Comparison of ENCODE assay signal across 9 cellular contexts in genomic region chr19:51327066-51327985, GRCh38. TPM values are rescaled to one million over a fixed set of nuclear protein-coding genes. Genes with fewer than 3 reads are reported as not detected.
DNase-seq lines count a peak whose midpoint lies in the region; ATAC-seq lines count a peak whose summit lies in the region.
"Had no signal": no experiment of that assay in that cellular context is flagged by ENCODE, and none has a peak within 500 bp of the region (broad histone marks: within the 10 kb centered on the region; RNA-seq: fewer than 3 reads in every experiment).

No MANE protein-coding gene starts in this region.

- peak in 4 of 5 donors; percentile 21 to 54 (median 30) for DNase-seq in CD8-positive, alpha-beta memory T cell
- DNase-seq in NCI-H526 treated with DMSO at 0.1 percent for 48 hours (lab: John Stamatoyannopoulos, UW): peak; percentile 27
- DNase-seq in activated gamma-delta T cell treated with Interleukin-2 at 50 U/mL for 16 hours: peak; percentile 42
- DNase-seq in stimulated activated CD4-positive, alpha-beta T cell treated with anti-CD3 and anti-CD28 coated beads, Interleukin-4, amount 100 ng/mL, for 48 hours (ENCODE audit: low read depth in 2 of 2): peak; percentile 52 to 70
- DNase-seq in DMS153 treated with DMSO at 0.1 percent for 48 hours (lab: John Stamatoyannopoulos, UW; ENCODE audit: unreplicated experiment): no peak
- no peak for DNase-seq in middle frontal gyrus (ENCODE audit: extremely low spot score, low spot score)

- H3K4me1 ChIP-seq in CD8-positive, alpha-beta memory T cell (ENCODE audit: insufficient read depth, low read length): peaks cover 7% of the 10 kb centered on the region

- H3K9me3 Mint-ChIP-seq in CD8-positive, alpha-beta memory T cell: peaks cover 0 to 8% (median 0%) of the 10 kb centered on the region in 5 donors

- no peaks in the 10 kb centered on the region for H3K9me3 ChIP-seq in CD8-positive, alpha-beta memory T cell (ENCODE audit: low read length)

- peaks cover 14% of the 10 kb centered on the region for H3K27me3 ChIP-seq in CD8-positive, alpha-beta memory T cell (ENCODE audit: insufficient read depth, low read length, poor library complexity, severe bottlenecking)

- peak overlapping the region in 3 of 8 donors; percentile 32 to 68 (median 54) for H3K27ac Mint-ChIP-seq in CD8-positive, alpha-beta memory T cell

- no peak overlapping the region for H3K27ac ChIP-seq in CD8-positive, alpha-beta memory T cell (ENCODE audit: low read depth, low read length)
- H3K27ac ChIP-seq: epithelial cell of prostate had no signal

- peaks cover 5 to 14% (median 5%) of the 10 kb centered on the region in 3 donors for H3K4me1 Mint-ChIP-seq in CD8-positive, alpha-beta memory T cell

- ATAC-seq in GM18519 (IDR thresholded peaks at IDR 0.05; ENCODE audit: low FRiP score, unreplicated experiment): no peak

- H3K27me3 Mint-ChIP-seq in CD8-positive, alpha-beta memory T cell: peaks cover 47 to 82% of the 10 kb centered on the region in 2 donors

- no peaks in the 10 kb centered on the region for H3K36me3 ChIP-seq in CD8-positive, alpha-beta memory T cell (ENCODE audit: insufficient read depth, low read length)

- CTCF ChIA-PET in CD8-positive, alpha-beta memory T cell (lab: Charles Lee): interaction anchor here (0.8 to 1.6 kb wide), 2 partner anchors 11 to 94 kb away, joined by 3 read pairs; no protein-coding TSS in a partner anchor

- H3K36me3 Mint-ChIP-seq in CD8-positive, alpha-beta memory T cell: peaks cover 0 to 17% (median 0%) of the 10 kb centered on the region in 3 donors

- peak overlapping the region in 6 of 7 donors; percentile 16 to 75 (median 61) for H3K4me3 Mint-ChIP-seq in CD8-positive, alpha-beta memory T cell

- POLR2A ChIA-PET in CD8-positive, alpha-beta memory T cell (lab: Charles Lee): no interaction called here

- H3K4me3 ChIP-seq in CD8-positive, alpha-beta memory T cell (ENCODE audit: low read length): no peak overlapping the region
- peak overlapping the region; percentile 39 for H3K4me3 ChIP-seq in iPS-11a (ENCODE audit: low read depth, low read length)

RNA-seq across cellular contexts. Expression of gene VSIG10L, which starts 14.6 kb away (rescaled TPM):
- total RNA-seq in CD8-positive, alpha-beta memory T cell: 1 to 10 TPM; 3.3 to 3.6 TPM
- polyA plus RNA-seq in CD8-positive, alpha-beta memory T cell: 0.29 TPM

RNA-seq across cellular contexts. Expression of gene IGLON5, which starts 15.9 kb away (rescaled TPM):
- under 1 TPM; 0.09 TPM for total RNA-seq in CD8-positive, alpha-beta memory T cell
- not detected for polyA plus RNA-seq in CD8-positive, alpha-beta memory T cell

RNA-seq across cellular contexts. Expression of gene ETFB, which starts 38.9 kb away (rescaled TPM):
- total RNA-seq in CD8-positive, alpha-beta memory T cell: 100 to 1,000 TPM; 122 to 124 TPM
- 80.0 TPM for polyA plus RNA-seq in CD8-positive, alpha-beta memory T cell

RNA-seq across cellular contexts. Expression of gene CLDND2, which starts 41.5 kb away (rescaled TPM):
- total RNA-seq in CD8-positive, alpha-beta memory T cell: 10 to 100 TPM; 24.9 to 25.0 TPM
- 1.5 TPM for polyA plus RNA-seq in CD8-positive, alpha-beta memory T cell

RNA-seq across cellular contexts. Expression of gene NKG7, which starts 45.1 kb away (rescaled TPM):
- total RNA-seq in CD8-positive, alpha-beta memory T cell: 100 to 1,000 TPM; 866 to 901 TPM
- polyA plus RNA-seq in CD8-positive, alpha-beta memory T cell: 2,087 TPM

Comparison
In these comparisons a context has a peak if more than half of its experiments do, and no peak if none do; other contexts are left out.
1. DNase-seq: peak in CD8-positive, alpha-beta memory T cell (4 of 5), NCI-H526 treated with DMSO at 0.1 percent for 48 hours (single experiment), activated gamma-delta T cell treated with Interleukin-2 at 50 U/mL for 16 hours (single experiment) and stimulated activated CD4-positive, alpha-beta T cell treated with anti-CD3 and anti-CD28 coated beads, Interleukin-4, amount 100 ng/mL, for 48 hours (2 of 2); none in DMS153 treated with DMSO at 0.1 percent for 48 hours (single experiment) and middle frontal gyrus (single experiment).